In the genomic region with DNA sequence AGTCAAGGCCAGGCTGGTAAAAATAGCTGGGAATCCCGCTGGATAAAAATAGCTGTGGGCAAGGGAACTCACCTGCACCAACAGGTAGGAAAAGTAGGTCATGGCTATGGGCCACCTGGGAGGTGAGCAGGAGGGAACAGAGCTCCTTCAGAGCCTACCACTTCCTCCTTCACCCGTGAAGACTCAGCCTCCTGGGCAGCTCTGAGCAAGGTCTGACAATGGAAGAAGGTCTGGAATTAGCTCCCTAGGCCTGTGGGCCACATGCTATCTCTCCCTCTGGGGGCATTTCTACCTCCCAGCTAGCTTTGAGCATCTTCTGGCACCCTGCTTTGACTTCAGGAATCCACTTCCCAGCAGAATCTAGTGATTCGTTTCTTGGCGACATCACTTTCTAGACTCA, we compare ENCODE assay signal across 12 cellular contexts.
DNase-seq lines count a peak whose midpoint lies in the region; ATAC-seq, FAIRE-seq and TF ChIP-seq lines count a peak whose summit lies in the region.
"Had no signal": no experiment of that assay in that cellular context is flagged by ENCODE, and none has a peak within 500 bp of the region (broad histone marks: within the 10 kb centered on the region; RNA-seq: fewer than 3 reads in every experiment).

No MANE protein-coding gene starts in this region.

- no peak overlapping the region for H3K23ac ChIP-seq in H1 (ENCODE audit: insufficient read length)

- H2BK12ac ChIP-seq in H1 (ENCODE audit: low read depth, low read length) = 0 out of 2 replicates have a peak overlapping the region, but pooled peaks have one; percentile 9

- intact Hi-C loops in PC-9 (cut with micrococcal nuclease; ENCODE audit: unreplicated experiment) = no loop called here

- H3K36me3 ChIP-seq in SK-N-SH (replicated peaks in 1 of 2; ENCODE audit: control insufficient read depth in 1 of 2, insufficient read depth in 2 of 2, low read length in 1 of 2) = no peaks in the 10 kb centered on the region
- no peaks in the 10 kb centered on the region for H3K36me3 ChIP-seq in H1 (ENCODE audit: control insufficient read depth in 2 of 4, insufficient read depth in 4 of 4, low read length in 3 of 4)
- H3K36me3 ChIP-seq in upper lobe of left lung = no peaks in the 10 kb centered on the region
- no peaks in the 10 kb centered on the region for H3K36me3 ChIP-seq in PC-9 (ENCODE audit: low read depth)

- H2BK5ac ChIP-seq in H1 (ENCODE audit: low read depth, low read length) = no peak overlapping the region

- peak overlapping the region; percentile 30; the same call in 1 of the 2 replicates for H3K4me2 ChIP-seq in SK-N-SH
- no peak overlapping the region for H3K4me2 ChIP-seq in H1 (ENCODE audit: insufficient read depth in 1 of 2, low read depth in 2 of 2, low read length in 2 of 2)
- H3K4me2 ChIP-seq in PC-9 = no peak overlapping the region

- H2BK20ac ChIP-seq in H1 (ENCODE audit: low read length) = no peak overlapping the region

- H4K20me1 ChIP-seq in SK-N-SH (ENCODE audit: insufficient read depth) (no peaks in the 10 kb centered on the region), H1 (replicated peaks in 1 of 2; ENCODE audit: control insufficient read depth in 1 of 2, insufficient read depth in 2 of 2, low read length in 2 of 2) (no peaks in the 10 kb centered on the region), PC-9 (ENCODE audit: insufficient read depth) (no peaks in the 10 kb centered on the region)

- no peak for TF ChIP-seq EP300 in SK-N-SH (IDR thresholded peaks at IDR 0.05; ENCODE audit: borderline replicate concordance in 1 of 2, low read depth in 1 of 2, low read length in 1 of 2)
- TF ChIP-seq EP300 in H1 (IDR thresholded peaks at IDR 0.05; ENCODE audit: borderline replicate concordance in 1 of 2, low read depth in 2 of 2, low read length in 2 of 2) = no peak
- TF ChIP-seq EP300 in upper lobe of left lung (IDR thresholded peaks at IDR 0.05) = no peak

- H4K91ac ChIP-seq in H1 (replicated peaks; ENCODE audit: insufficient read length, low read length) = no peak overlapping the region

- ATAC-seq in SK-N-SH treated with all-trans-retinoic acid at 6 μM for 48 hours (no peak), upper lobe of left lung (ENCODE audit: low FRiP score in 2 of 2) (peak in 1 of 2 donors; percentile 81), HG03521 (IDR thresholded peaks at IDR 0.05; ENCODE audit: unreplicated experiment) (no peak), HG02642 (IDR thresholded peaks at IDR 0.05; ENCODE audit: poor library complexity, unreplicated experiment) (no peak)
- ATAC-seq: activated T-cell treated with anti-CD3 and anti-CD28 coated beads, Interleukin-2, amount 50 U/mL, for 72 hours had no signal

- no peak overlapping the region for H2BK15ac ChIP-seq in H1 (ENCODE audit: low read length)

- BruUV-seq in PC-9 (replicated peaks; lab: Mats Ljungman, UMichigan) = no TSS peak

- H3K9me3 ChIP-seq in SK-N-SH = no peaks in the 10 kb centered on the region
- H3K9me3 ChIP-seq in H1 (ENCODE audit: insufficient read depth in 2 of 2, low read depth in 1 of 2, low read length in 1 of 2) = no peaks in the 10 kb centered on the region
- H3K9me3 ChIP-seq in upper lobe of left lung = no peaks in the 10 kb centered on the region
- peaks cover 11% of the 10 kb centered on the region for H3K9me3 ChIP-seq in PC-9 (ENCODE audit: insufficient read depth, low read depth)

- no peak for TF ChIP-seq POLR2A in H1 (IDR thresholded peaks at IDR 0.05; ENCODE audit: control extremely low read depth in 1 of 2, low read depth in 2 of 2, low read length in 2 of 2)
- no peak for TF ChIP-seq POLR2A in upper lobe of left lung (IDR thresholded peaks at IDR 0.05)

- H4K8ac ChIP-seq in H1 (ENCODE audit: extremely low read depth, insufficient read depth, low read length) = no peak overlapping the region

- H3K9me2 ChIP-seq in SK-N-SH (no peaks in the 10 kb centered on the region), PC-9 (ENCODE audit: insufficient read depth) (no peaks in the 10 kb centered on the region)

- 0 out of 2 replicates have a peak overlapping the region, but pooled peaks have one; percentile 24 for H2AK5ac ChIP-seq in H1 (ENCODE audit: low read depth, low read length)

- H3F3A ChIP-seq in SK-N-SH (replicated peaks; ENCODE audit: insufficient read depth) = peaks cover 5% of the 10 kb centered on the region
- H3F3A ChIP-seq in PC-9 (ENCODE audit: insufficient read depth, low read depth) = no peaks in the 10 kb centered on the region; the same call in 1 of the 2 replicates

- H3K4me3 ChIP-seq in SK-N-SH (ENCODE audit: low read depth in 2 of 2, low read length in 1 of 2) = no peak overlapping the region
- no peak overlapping the region for H3K4me3 ChIP-seq in H1 (ENCODE audit: extremely low read depth in 1 of 4, insufficient read depth in 2 of 4, low read depth in 3 of 4, low read length in 4 of 4)
- H3K4me3 ChIP-seq in upper lobe of left lung = no peak overlapping the region
- H3K4me3 ChIP-seq in PC-9 = no peak overlapping the region

- no peak overlapping the region for H3K4ac ChIP-seq in H1 (replicated peaks; ENCODE audit: insufficient read length, low read depth, low read length)

- no peak overlapping the region for H2BK120ac ChIP-seq in H1 (replicated peaks; ENCODE audit: low read depth, low read length)

- H3K9ac ChIP-seq in SK-N-SH (no peak overlapping the region), H1 (replicated peaks in 1 of 4; ENCODE audit: extremely low read depth in 1 of 4, low read depth in 3 of 4, low read length in 3 of 4) (no peak overlapping the region)

- H2AFZ ChIP-seq in SK-N-SH (ENCODE audit: low read depth) (no peak overlapping the region), H1 (ENCODE audit: low read length) (no peak overlapping the region), PC-9 (no peak overlapping the region)

- H3K4me1 ChIP-seq in SK-N-SH (ENCODE audit: control insufficient read depth in 1 of 2, insufficient read depth in 2 of 2, low read depth in 1 of 2, low read length in 1 of 2) = peaks cover 9 to 39% of the 10 kb centered on the region in 2 experiments; a peak in 3 of 4 replicates
- peaks cover 0 to 5% (median under 1%) of the 10 kb centered on the region in 4 experiments; a peak in 2 of 7 replicates for H3K4me1 ChIP-seq in H1 (replicated peaks in 1 of 4; ENCODE audit: control insufficient read depth in 3 of 4, insufficient read depth in 4 of 4, low read length in 3 of 4)
- peaks cover 17 to 28% (median 25%) of the 10 kb centered on the region in 4 donors for H3K4me1 ChIP-seq in upper lobe of left lung
- peaks cover 16% of the 10 kb centered on the region for H3K4me1 ChIP-seq in PC-9 (replicated peaks; ENCODE audit: insufficient read depth)

- no peak for FAIRE-seq in H1 (lab: Jason Lieb, UNC)
- FAIRE-seq: A204.1 had no signal

- POLR2A ChIA-PET in SK-N-SH (lab: Yijun Ruan, JAX) = interaction anchor here (1.4 kb wide), 1 partner anchor 17 kb away, joined by 11 read pairs; no protein-coding TSS in a partner anchor
- POLR2A ChIA-PET in H1 (lab: Charles Lee; ENCODE audit: partially characterized antibody) = no interaction called here
- POLR2A ChIA-PET in PC-9 (lab: Charles Lee; ENCODE audit: unreplicated experiment) = interaction anchor here (0.5 to 0.7 kb wide), 3 partner anchors 39 to 921 kb away, joined by 3 to 5 read pairs (median 4); no protein-coding TSS in a partner anchor

- TF ChIP-seq RAD21 in SK-N-SH (IDR thresholded peaks at IDR 0.05; ENCODE audit: low read length) (no peak), H1 (IDR thresholded peaks at IDR 0.05 in 1 of 2, conservative IDR thresholded peaks at IDR 0.05 in 1 of 2; ENCODE audit: low read depth in 2 of 2, low read length in 2 of 2) (no peak)

- H3K79me1 ChIP-seq in H1 (ENCODE audit: low read depth, low read length) = no peaks in the 10 kb centered on the region

- no peak for TF ChIP-seq CTCF in SK-N-SH (IDR thresholded peaks at IDR 0.05)
- no peak for TF ChIP-seq CTCF in H1 (IDR thresholded peaks at IDR 0.05; ENCODE audit: control extremely low read depth in 1 of 3, insufficient read depth in 1 of 3, low read depth in 1 of 3, low read length in 3 of 3)
- no peak for TF ChIP-seq CTCF in upper lobe of left lung (IDR thresholded peaks at IDR 0.05)
- TF ChIP-seq CTCF in PC-9 (conservative IDR thresholded peaks at IDR 0.05) = no peak

- H3K27me3 ChIP-seq in SK-N-SH (ENCODE audit: insufficient read depth) (no peaks in the 10 kb centered on the region), H1 (replicated peaks in 1 of 4; ENCODE audit: control insufficient read depth in 3 of 4, extremely low read depth in 1 of 4, insufficient read depth in 3 of 4, low read length in 3 of 4) (no peaks in the 10 kb centered on the region), upper lobe of left lung (no peaks in the 10 kb centered on the region), PC-9 (ENCODE audit: insufficient read depth, low read depth) (no peaks in the 10 kb centered on the region)

- no peak overlapping the region for H3K18ac ChIP-seq in H1 (ENCODE audit: extremely low read depth, low read length)

- H3K56ac ChIP-seq in H1 (replicated peaks; ENCODE audit: insufficient read length, low read depth, low read length) = no peak overlapping the region

- DNase-seq in SK-N-SH (no peak), H1 (ENCODE audit: low read depth in 1 of 2, low spot score in 2 of 2) (no peak), mesenteric fat pad (ENCODE audit: low spot score) (peak; percentile 78), upper lobe of left lung (peak in 1 of 2 donors; percentile 79), PC-9 (no peak)
- DNase-seq: activated T-cell treated with anti-CD3 and anti-CD28 coated beads, Interleukin-2, amount 50 U/mL, for 72 hours; erythroblast; T-helper 1 cell had no signal

- no peak overlapping the region for H3K14ac ChIP-seq in H1 (ENCODE audit: insufficient read length)

- no peaks in the 10 kb centered on the region for H3K23me2 ChIP-seq in H1 (ENCODE audit: low read depth, low read length)

- no peak overlapping the region for H4K5ac ChIP-seq in H1 (ENCODE audit: insufficient read length, low read depth, low read length)

- CTCF ChIA-PET in SK-N-SH (lab: Yijun Ruan, JAX) = interaction anchor here (1.0 to 1.9 kb wide), 3 partner anchors 17 to 106 kb away, joined by 3 to 7 read pairs (median 3); no protein-coding TSS in a partner anchor
- CTCF ChIA-PET in H1 (lab: Charles Lee; ENCODE audit: partially characterized antibody) = interaction anchor here (0.9 to 11.1 kb wide), 5 partner anchors 13 to 305 kb away, joined by 3 to 103 read pairs (median 3); no protein-coding TSS in a partner anchor
- CTCF ChIA-PET in PC-9 (lab: Charles Lee) = no interaction called here

- H3K27ac ChIP-seq in SK-N-SH (ENCODE audit: low read depth in 2 of 2, low read length in 1 of 2) (peak overlapping the region in 1 of 2 experiments; percentile 81; a peak in 3 of 4 replicates), H1 (ENCODE audit: low read depth, low read length) (no peak overlapping the region), upper lobe of left lung (peak overlapping the region; percentile 31 to 46 (median 42)), PC-9 (no peak overlapping the region)

- WGBS in SK-N-SH (ENCODE audit: low lambda C conversion rate) = 79% methylated on average over 4 of the region's 4 CpGs
- WGBS in H1 (ENCODE audit: extremely low coverage in 1 of 2, insufficient coverage in 1 of 2, insufficient read length in 1 of 2, insufficient replicate concordance in 2 of 2, low coverage in 1 of 2, low lambda C conversion rate in 2 of 2, missing lambda C conversion rate in 1 of 2), 2 experiments = 80% methylated on average over 4 of the region's 4 CpGs; no CpG with 5 or more reads in 1 of the 2 experiments
- WGBS in upper lobe of left lung, 2 donors = 63 to 67% methylated on average over 2 to 4 of the region's 4 CpGs

- no peaks in the 10 kb centered on the region for H3K79me2 ChIP-seq in SK-N-SH (ENCODE audit: insufficient read depth)
- H3K79me2 ChIP-seq in H1 (ENCODE audit: control insufficient read depth in 1 of 2, insufficient read depth in 2 of 2, low read length in 2 of 2) = no peaks in the 10 kb centered on the region
- H3K79me2 ChIP-seq in PC-9 (ENCODE audit: low read depth) = no peaks in the 10 kb centered on the region

Comparison
In these comparisons a context has a peak if more than half of its experiments do, and no peak if none do; other contexts are left out.
1. H3K27ac ChIP-seq: peak in upper lobe of left lung (4 of 4); none in H1 (single experiment) and PC-9 (single experiment).